Comparison of ENCODE assay signal across 9 cellular contexts in the genomic region with DNA sequence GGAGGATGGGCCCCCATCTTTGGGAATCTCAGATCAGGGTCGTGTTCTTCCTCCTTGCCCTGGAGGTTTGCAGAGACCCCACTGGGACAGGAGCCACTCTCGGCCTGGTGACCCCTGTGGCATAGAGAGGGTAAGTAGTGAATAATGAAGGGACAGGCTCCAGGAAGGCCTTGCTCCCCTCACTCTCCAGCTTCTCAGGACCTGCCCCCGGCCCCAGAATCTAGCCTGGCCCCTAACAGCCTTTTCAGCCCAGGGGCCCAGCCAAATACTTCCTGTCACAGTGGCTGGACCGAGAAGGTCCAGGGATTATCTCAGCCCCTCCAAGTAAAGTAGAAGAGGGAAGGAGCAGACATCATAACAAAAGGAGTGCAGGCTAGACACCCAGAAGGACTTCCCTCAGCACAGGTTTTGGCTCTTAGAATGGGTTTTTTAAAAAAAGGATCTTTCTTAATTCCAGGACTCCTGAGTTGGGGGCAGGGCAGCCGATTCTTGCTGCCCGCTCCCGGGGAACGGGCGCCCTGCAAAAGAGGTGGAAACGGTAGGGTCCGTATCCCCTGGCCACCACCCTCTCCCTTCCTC. TPM values are rescaled to one million over a fixed set of nuclear protein-coding genes. Genes with fewer than 3 reads are reported as not detected.
DNase-seq lines count a peak whose midpoint lies in the region; ATAC-seq, FAIRE-seq and TF ChIP-seq lines count a peak whose summit lies in the region.
"Had no signal": no experiment of that assay in that cellular context is flagged by ENCODE, and none has a peak within 500 bp of the region (broad histone marks: within the 10 kb centered on the region; RNA-seq: fewer than 3 reads in every experiment).

No MANE protein-coding gene starts in this region.

- H3K27ac Mint-ChIP-seq in activated CD4-positive, alpha-beta T cell treated with anti-CD3 and anti-CD28 coated beads, Interleukin-2, amount 10 ng/mL, durations not matched to agents 7 days and 5 days = no peak overlapping the region

- TF ChIP-seq RAD21 in K562 (CRISPR knock-in tag; conservative IDR thresholded peaks at IDR 0.05 in 1 of 2, IDR thresholded peaks at IDR 0.05 in 1 of 2) = no peak

- no peak for TF ChIP-seq EP300 in K562 (IDR thresholded peaks at IDR 0.05; ENCODE audit: low read length)

- TF ChIP-seq POLR2A in K562 (conservative IDR thresholded peaks at IDR 0.05) = no peak

- peak overlapping the region in 1 of 2 experiments; percentile 76; a peak in 2 of 4 replicates for H3K9ac ChIP-seq in K562 (ENCODE audit: insufficient read depth in 1 of 2, low read depth in 2 of 2, low read length in 2 of 2)

- H4K20me1 ChIP-seq in K562 (replicated peaks; ENCODE audit: control insufficient read depth, insufficient read depth, low read length) = peaks cover 16% of the 10 kb centered on the region; the same call in 1 of the 2 replicates

- in situ Hi-C loops in K562 (cut with MboI) = loop anchor here (5.0 kb wide), 3 partner anchors 122 to 422 kb away; a partner anchor contains a TSS

- no peaks in the 10 kb centered on the region for H3K9me1 ChIP-seq in K562 (ENCODE audit: control insufficient read depth, insufficient read depth, low read length)

- peak overlapping the region; percentile 85; the same call in 1 of the 2 replicates for H3K4me2 ChIP-seq in K562 (ENCODE audit: insufficient read depth, low read length)

- POLR2A ChIA-PET in activated CD4-positive, alpha-beta T cell treated with anti-CD3 and anti-CD28 coated beads, Interleukin-2, amount 10 ng/mL, durations not matched to agents 7 days and 5 days (lab: Charles Lee) = no interaction called here
- POLR2A ChIA-PET in K562 (lab: Yijun Ruan, JAX) = interaction anchor here (0.6 to 1.4 kb wide), 4 partner anchors 124 to 135 kb away, joined by 3 to 4 read pairs (median 3); a partner anchor contains a TSS

- peaks cover 62% of the 10 kb centered on the region for H3K27me3 Mint-ChIP-seq in activated CD4-positive, alpha-beta T cell treated with anti-CD3 and anti-CD28 coated beads, Interleukin-2, amount 10 ng/mL, durations not matched to agents 7 days and 5 days

- CTCF ChIA-PET in activated CD4-positive, alpha-beta T cell treated with anti-CD3 and anti-CD28 coated beads, Interleukin-2, amount 10 ng/mL, durations not matched to agents 7 days and 5 days (lab: Charles Lee) = interaction anchor here (0.6 to 2.9 kb wide), 16 partner anchors 8 to 230 kb away, joined by 3 to 21 read pairs (median 5); a partner anchor contains a TSS
- CTCF ChIA-PET in K562 (lab: Yijun Ruan, JAX; ENCODE audit: low intra/inter-chr PET ratio) = interaction anchor here (0.5 to 2.6 kb wide), 8 partner anchors 14 to 205 kb away, joined by 3 to 23 read pairs (median 4); no protein-coding TSS in a partner anchor

- H3K4me1 ChIP-seq in K562 (replicated peaks in 1 of 2; ENCODE audit: control insufficient read depth in 2 of 2, insufficient read depth in 2 of 2, low read length in 2 of 2) (peaks cover 8 to 58% of the 10 kb centered on the region in 2 experiments; a peak in 4 of 5 replicates), thoracic aorta (ENCODE audit: control insufficient read depth in 1 of 2, low read depth in 2 of 2) (peaks cover 24 to 67% of the 10 kb centered on the region in 2 donors)

- H3K79me2 ChIP-seq in K562 (ENCODE audit: control insufficient read depth, insufficient read depth, low read length) = no peaks in the 10 kb centered on the region

- peak overlapping the region; percentile 54 for H3K4me3 ChIP-seq in K562
- H3K4me3 ChIP-seq in thoracic aorta = peak overlapping the region; percentile 95

- DNase-seq in activated CD4-positive, alpha-beta T cell treated with anti-CD3 and anti-CD28 coated beads, Interleukin-2, amount 10 ng/mL, durations not matched to agents 7 days and 5 days = no peak
- no peak for DNase-seq in activated CD4-positive, alpha-beta T cell treated with anti-CD3 and anti-CD28 coated beads for 1 hour
- DNase-seq in K562 (ENCODE audit: extremely low read depth in 1 of 4, low spot score in 3 of 4) (no peak), thoracic aorta (ENCODE audit: low spot score) (no peak), NCI-H2171 (lab: John Stamatoyannopoulos, UW) (no peak), GM19239 (ENCODE audit: insufficient read length, low spot score) (no peak)

- H3K9me3 ChIP-seq in K562 (replicated peaks; ENCODE audit: control insufficient read depth, insufficient read depth, low read depth, low read length) (no peaks in the 10 kb centered on the region), thoracic aorta (no peaks in the 10 kb centered on the region)

- peak overlapping the region; percentile 48 for H3K4me3 Mint-ChIP-seq in activated CD4-positive, alpha-beta T cell treated with anti-CD3 and anti-CD28 coated beads, Interleukin-2, amount 10 ng/mL, durations not matched to agents 7 days and 5 days

- peaks cover 12 to 31% of the 10 kb centered on the region in 2 experiments; a peak in 4 of 5 replicates for H3K27me3 ChIP-seq in K562 (ENCODE audit: control insufficient read depth in 2 of 2, insufficient read depth in 2 of 2, low read length in 2 of 2)
- no peaks in the 10 kb centered on the region for H3K27me3 ChIP-seq in layer of hippocampus (ENCODE audit: control insufficient read depth, insufficient read depth, low read length)
- no peaks in the 10 kb centered on the region for H3K27me3 ChIP-seq in thoracic aorta (replicated peaks; ENCODE audit: insufficient read depth)

- TF ChIP-seq CTCF in K562 (IDR thresholded peaks at IDR 0.05 in 2 of 3, conservative IDR thresholded peaks at IDR 0.05 in 1 of 3; ENCODE audit: insufficient read depth in 2 of 3, low read depth in 1 of 3, low read length in 3 of 3) (no peak), thoracic aorta (IDR thresholded peaks at IDR 0.05) (no peak)

- peak overlapping the region; percentile 55; the same call in 1 of the 2 replicates for H2AFZ ChIP-seq in K562 (ENCODE audit: low read depth, low read length)

- WGBS in K562 (ENCODE audit: insufficient coverage, low coverage, missing lambda C conversion rate) = 13% methylated on average over 11 of the region's 11 CpGs

- H3K36me3 ChIP-seq in K562 (ENCODE audit: control insufficient read depth, insufficient read depth, low read length) (no peaks in the 10 kb centered on the region), thoracic aorta (peaks cover 7% of the 10 kb centered on the region)

- no peaks in the 10 kb centered on the region for H3K9me3 Mint-ChIP-seq in activated CD4-positive, alpha-beta T cell treated with anti-CD3 and anti-CD28 coated beads, Interleukin-2, amount 10 ng/mL, durations not matched to agents 7 days and 5 days

- H3K36me3 Mint-ChIP-seq in activated CD4-positive, alpha-beta T cell treated with anti-CD3 and anti-CD28 coated beads, Interleukin-2, amount 10 ng/mL, durations not matched to agents 7 days and 5 days (ENCODE audit: low read depth) = no peaks in the 10 kb centered on the region

- peaks cover 20% of the 10 kb centered on the region for H3K4me1 Mint-ChIP-seq in activated CD4-positive, alpha-beta T cell treated with anti-CD3 and anti-CD28 coated beads, Interleukin-2, amount 10 ng/mL, durations not matched to agents 7 days and 5 days

- no peak overlapping the region for H3K27ac ChIP-seq in K562 (ENCODE audit: extremely low read depth, low read depth, low read length)
- peak overlapping the region; percentile 28 for H3K27ac ChIP-seq in layer of hippocampus (ENCODE audit: low read depth, low read length)
- H3K27ac ChIP-seq in thoracic aorta = peak overlapping the region; percentile 95 to 100

- no TSS peak for BruUV-seq in K562 (replicated peaks; lab: Mats Ljungman, UMichigan)

- ATAC-seq in K562 (no peak), thoracic aorta (ENCODE audit: insufficient number of reproducible peaks, low FRiP score, low read depth) (no peak), HG02759 (IDR thresholded peaks at IDR 0.05; ENCODE audit: unreplicated experiment) (no peak)

- intact Hi-C loops in K562 (cut with micrococcal nuclease) = no loop called here

- FAIRE-seq in K562 (lab: Jason Lieb, UNC) = no peak
- no peak for FAIRE-seq in GM19239 (lab: Jason Lieb, UNC)

TF ChIP-seq in K562, 482 proteins besides CTCF, POLR2A, EP300 and RAD21:
- TF ChIP-seq KDM1A (IDR thresholded peaks at IDR 0.05) (0 out of 4 replicates have a peak, but pooled peaks of 1 of the 2 experiments have one; percentile 6), ZSCAN29 (IDR thresholded peaks at IDR 0.05) (no peak), ADNP (tag; IDR thresholded peaks at IDR 0.05) (0 out of 2 replicates have a peak, but pooled peaks have one; percentile 21), RBM25 (IDR thresholded peaks at IDR 0.05; ENCODE audit: low read depth, low read length, severe bottlenecking) (peak; percentile 50), HDAC3 (IDR thresholded peaks at IDR 0.05; ENCODE audit: borderline replicate concordance, partially characterized antibody) (no peak), BCOR (IDR thresholded peaks at IDR 0.05) (peak; percentile 78)

RNA-seq across cellular contexts. Expression of a gene that starts 0.6 kb away (rescaled TPM):
- total RNA-seq in activated CD4-positive, alpha-beta T cell treated with anti-CD3 and anti-CD28 coated beads, Interleukin-2, amount 10 ng/mL, durations not matched to agents 7 days and 5 days = not detected
- total RNA-seq in K562 (2011; cell fraction: chromatin; rRNA removed; ENCODE audit: low replicate concordance) = 0.32 and 0.37 TPM in 2 replicates
- 0.53 and 0.67 TPM in 2 replicates for total RNA-seq in K562 (2011; cell fraction: nucleolus; rRNA removed)
- total RNA-seq in K562 (2011; cell fraction: nucleoplasm; rRNA removed) = 0.23 and 0.37 TPM in 2 replicates
- total RNA-seq in K562 (2014; rRNA removed) = 0.05 and 0.16 TPM in 2 replicates
- 0.07 and 0.10 TPM in 2 replicates for total RNA-seq in K562 (2014; rRNA removed; fragmentation: Illumina TruSeq; extraction: Trizol)
- total RNA-seq in K562 (2015; rRNA removed; fragmentation: Illumina TruSeq; extraction: Trizol) = 0.04 and 0.08 TPM in 2 replicates
- 0.13 and 0.27 TPM in 2 replicates for total RNA-seq in K562 (2021)
- 0.06 and 0.14 TPM in 2 replicates for polyA plus RNA-seq in K562 (2011; rRNA removed)
- 0.15 and 0.42 TPM in 2 replicates for polyA plus RNA-seq in K562 (2011; cell fraction: cytosol; rRNA removed)
- polyA plus RNA-seq in K562 (2011; cell fraction: nucleus; rRNA removed) = 0.07 and 0.20 TPM in 2 replicates
- 0.09 and 0.12 TPM in 2 replicates for polyA plus RNA-seq in K562 (2012)
- polyA plus RNA-seq in K562 (2014; fragmentation: Illumina TruSeq; extraction: Trizol) = 0.17 and 0.18 TPM in 2 replicates
- not detected for polyA plus RNA-seq in K562 (2014; fragmentation: Nextera tagmentation; extraction: Ambion mirVana)
- 0.05 and 0.08 TPM in 2 replicates for polyA plus RNA-seq in K562 (2014; rRNA removed)
- polyA minus RNA-seq in K562 (2011; rRNA and poly(A)+ RNA removed) = 0.27 and 0.32 TPM in 2 replicates
- not detected in 2 replicates for polyA minus RNA-seq in K562 (2011; cell fraction: cytosol; rRNA and poly(A)+ RNA removed)
- 0.27 and 0.33 TPM in 2 replicates for polyA minus RNA-seq in K562 (2011; cell fraction: nucleus; rRNA and poly(A)+ RNA removed)
- total RNA-seq in thoracic aorta = 100 to 1,000 TPM in 1 of 2 donors, 10 to 100 TPM in 1; 61.7 to 131 TPM
- total RNA-seq: RPMI7951 had no signal

Comparison
In these comparisons a context has a peak if more than half of its experiments do, and no peak if none do; other contexts are left out.
1. RNA of a gene that starts 0.6 kb away (total RNA-seq): 61.7 to 131 TPM in thoracic aorta; 0.04 to 0.67 TPM in K562 and not detected in activated CD4-positive, alpha-beta T cell treated with anti-CD3 and anti-CD28 coated beads, Interleukin-2, amount 10 ng/mL, durations not matched to agents 7 days and 5 days; every median in the first group is over 10 times any median in the second.